8 cellular contexts compared by ENCODE assay signal in the genomic region with DNA sequence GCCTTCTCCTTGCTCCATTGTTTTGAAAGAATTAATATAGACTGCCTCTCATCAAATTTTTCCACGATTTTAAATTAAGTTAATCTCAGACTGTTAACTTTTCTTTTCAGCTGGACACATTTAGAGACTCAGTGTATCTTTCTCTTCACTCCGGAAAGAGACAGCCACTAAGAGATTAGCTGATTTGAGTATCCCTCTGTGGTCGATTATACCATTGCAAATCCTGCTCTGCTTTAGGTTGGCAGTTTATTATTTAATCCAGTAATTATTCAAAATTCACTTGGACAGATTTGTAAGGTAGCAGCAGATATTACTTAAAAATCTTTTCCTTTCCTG. TPM values are rescaled to one million over a fixed set of nuclear protein-coding genes. Genes with fewer than 3 reads are reported as not detected.
DNase-seq lines count a peak whose midpoint lies in the region; ATAC-seq and TF ChIP-seq lines count a peak whose summit lies in the region.

No MANE protein-coding gene starts in this region.

- no peak for ATAC-seq in naive thymus-derived CD4-positive, alpha-beta T cell
- ATAC-seq in HG03097 (IDR thresholded peaks at IDR 0.05; ENCODE audit: low FRiP score, unreplicated experiment) (no peak), HG03280 (IDR thresholded peaks at IDR 0.05; ENCODE audit: unreplicated experiment) (no peak)

- no peaks in the 10 kb centered on the region for H3K9me3 ChIP-seq in BE2C
- H3K9me3 ChIP-seq in naive thymus-derived CD4-positive, alpha-beta T cell (ENCODE audit: control insufficient read depth in 2 of 3, low read length in 3 of 3), result no peaks in the 10 kb centered on the region

- H3K4me3 ChIP-seq in BE2C (ENCODE audit: low read depth, low read length), result peak overlapping the region; percentile 95
- H3K4me3 ChIP-seq in Jurkat, Clone E6-1 (ENCODE audit: low read length), result peak overlapping the region; percentile 64
- H3K4me3 ChIP-seq in naive thymus-derived CD4-positive, alpha-beta T cell (ENCODE audit: low read length), result peak overlapping the region; percentile 67

- no peaks in the 10 kb centered on the region for H3K4me1 ChIP-seq in BE2C
- peaks cover 20 to 34% of the 10 kb centered on the region in 2 donors for H3K4me1 ChIP-seq in naive thymus-derived CD4-positive, alpha-beta T cell (ENCODE audit: control insufficient read depth in 2 of 2, insufficient read depth in 2 of 2, low read length in 2 of 2)

- peak overlapping the region; percentile 99 for H3K4me3 Mint-ChIP-seq in chondrocyte (ENCODE audit: unreplicated experiment)
- H3K4me3 Mint-ChIP-seq in naive thymus-derived CD4-positive, alpha-beta T cell, result peak overlapping the region; percentile 94 to 100 (median 100)

- peaks cover 26% of the 10 kb centered on the region for H3K4me1 Mint-ChIP-seq in chondrocyte (ENCODE audit: low read depth)
- H3K4me1 Mint-ChIP-seq in naive thymus-derived CD4-positive, alpha-beta T cell, result peaks cover 12 to 79% (median 64%) of the 10 kb centered on the region in 7 donors

- CTCF ChIA-PET in naive thymus-derived CD4-positive, alpha-beta T cell (lab: Charles Lee), result interaction anchor here (1.1 to 1.7 kb wide), 4 partner anchors 28 to 76 kb away, joined by 3 to 8 read pairs (median 4); a partner anchor contains a TSS

- H3K27me3 ChIP-seq in BE2C, result no peaks in the 10 kb centered on the region; the same call in 1 of the 2 replicates
- H3K27me3 ChIP-seq in naive thymus-derived CD4-positive, alpha-beta T cell (ENCODE audit: control insufficient read depth in 2 of 2, insufficient read depth in 2 of 2, low read length in 2 of 2), result no peaks in the 10 kb centered on the region

- intact Hi-C loops in naive thymus-derived CD4-positive, alpha-beta T cell (cut with micrococcal nuclease), result loop anchor here (1.0 to 5.0 kb wide), 10 partner anchors 26 to 1922 kb away; a partner anchor contains a TSS

- TF ChIP-seq CTCF in BE2C (IDR thresholded peaks at IDR 0.05; ENCODE audit: low read depth, low read length), result no peak
- no peak for TF ChIP-seq CTCF in chondrocyte (IDR thresholded peaks at IDR 0.05)

- POLR2A ChIA-PET in naive thymus-derived CD4-positive, alpha-beta T cell (lab: Charles Lee), result interaction anchor here (0.9 to 7.3 kb wide), 12 partner anchors 11 to 1921 kb away, joined by 3 to 134 read pairs (median 4); a partner anchor contains a TSS

- no peaks in the 10 kb centered on the region; the same call in 1 of the 2 replicates for H3K36me3 ChIP-seq in BE2C
- H3K36me3 ChIP-seq in naive thymus-derived CD4-positive, alpha-beta T cell (ENCODE audit: control insufficient read depth in 2 of 3, insufficient read depth in 3 of 3, low read length in 3 of 3), result peaks cover 0 to 11% (median 3%) of the 10 kb centered on the region in 3 experiments

- H3K9me3 Mint-ChIP-seq in chondrocyte (ENCODE audit: low read depth), result no peaks in the 10 kb centered on the region
- peaks cover 0 to 5% (median 0%) of the 10 kb centered on the region in 11 donors for H3K9me3 Mint-ChIP-seq in naive thymus-derived CD4-positive, alpha-beta T cell

- H3K27ac ChIP-seq in naive thymus-derived CD4-positive, alpha-beta T cell (ENCODE audit: low read depth, low read length), result peak overlapping the region; percentile 94

- peaks cover 3% of the 10 kb centered on the region for H3K36me3 Mint-ChIP-seq in chondrocyte (ENCODE audit: low read depth)
- peaks cover 3 to 12% (median 4%) of the 10 kb centered on the region in 5 donors for H3K36me3 Mint-ChIP-seq in naive thymus-derived CD4-positive, alpha-beta T cell

- peak overlapping the region; percentile 100 for H3K27ac Mint-ChIP-seq in chondrocyte (ENCODE audit: unreplicated experiment)
- H3K27ac Mint-ChIP-seq in naive thymus-derived CD4-positive, alpha-beta T cell, result peak overlapping the region; percentile 98 to 100 (median 100)

- no peaks in the 10 kb centered on the region for H3K27me3 Mint-ChIP-seq in chondrocyte (ENCODE audit: low read depth)
- H3K27me3 Mint-ChIP-seq in naive thymus-derived CD4-positive, alpha-beta T cell, result peaks cover 0 to 2% (median 0%) of the 10 kb centered on the region in 5 donors

- DNase-seq in BE2C (no peak), chondrocyte (ENCODE audit: low spot score) (no peak), NCI-H1436 treated with DMSO at 0.1 percent for 48 hours (lab: John Stamatoyannopoulos, UW) (no peak)
- no peak for DNase-seq in Jurkat, Clone E6-1 (ENCODE audit: low read depth, low spot score)
- DNase-seq in naive thymus-derived CD4-positive, alpha-beta T cell, result no peak
- DNase-seq in stimulated activated CD4-positive, alpha-beta T cell treated with anti-CD3 and anti-CD28 coated beads, Interleukin-12 subunit alpha, Interleukin-12 subunit beta, amount 100 ng/mL, for 4 hours, result no peak

RNA-seq across cellular contexts. Expression of a gene that starts 0.6 kb away (rescaled TPM):
- 24.8 TPM for polyA plus RNA-seq in BE2C (2012; ENCODE audit: insufficient read depth, insufficient read length, low read depth)
- 14.3 TPM for polyA plus RNA-seq in Jurkat, Clone E6-1 (2012; ENCODE audit: insufficient read depth, insufficient read length)
- total RNA-seq in chondrocyte, result 78.3 to 95.3 TPM (median 91.6 TPM) in 3 replicates
- 10 to 100 TPM; 26.7 to 51.2 (median 35.6) TPM for total RNA-seq in naive thymus-derived CD4-positive, alpha-beta T cell
- 10 to 100 TPM; 14.2 to 18.6 TPM for polyA plus RNA-seq in naive thymus-derived CD4-positive, alpha-beta T cell

RNA-seq across cellular contexts. Expression of a gene that starts 29.2 kb away (rescaled TPM):
- 0.29 TPM for polyA plus RNA-seq in BE2C (2012; ENCODE audit: insufficient read depth, insufficient read length, low read depth)
- 1.8 TPM for polyA plus RNA-seq in Jurkat, Clone E6-1 (2012; ENCODE audit: insufficient read depth, insufficient read length)
- 15.5 to 20.0 TPM (median 15.5 TPM) in 3 replicates for total RNA-seq in chondrocyte
- 1 to 10 TPM in 4 of 5 experiments, under 1 TPM in 1; 0.31 to 6.6 (median 4.2) TPM for total RNA-seq in naive thymus-derived CD4-positive, alpha-beta T cell
- polyA plus RNA-seq in naive thymus-derived CD4-positive, alpha-beta T cell, result 1 to 10 TPM; 4.2 to 4.3 TPM

RNA-seq across cellular contexts. Expression of a gene that starts 48.0 kb away (rescaled TPM):
- polyA plus RNA-seq in BE2C (2012; ENCODE audit: insufficient read depth, insufficient read length, low read depth), result 0.88 TPM
- 16.6 TPM for polyA plus RNA-seq in Jurkat, Clone E6-1 (2012; ENCODE audit: insufficient read depth, insufficient read length)
- 6.5 to 7.5 TPM (median 7.3 TPM) in 3 replicates for total RNA-seq in chondrocyte
- total RNA-seq in naive thymus-derived CD4-positive, alpha-beta T cell, result 10 to 100 TPM; 35.6 to 69.1 (median 52.7) TPM
- 10 to 100 TPM; 24.8 to 36.3 TPM for polyA plus RNA-seq in naive thymus-derived CD4-positive, alpha-beta T cell

RNA-seq across cellular contexts. Expression of a gene that starts 48.1 kb away (rescaled TPM):
- polyA plus RNA-seq in BE2C (2012; ENCODE audit: insufficient read depth, insufficient read length, low read depth), result 2.3 TPM
- 12.4 TPM for polyA plus RNA-seq in Jurkat, Clone E6-1 (2012; ENCODE audit: insufficient read depth, insufficient read length)
- 6.9 to 14.1 TPM (median 7.7 TPM) in 3 replicates for total RNA-seq in chondrocyte
- total RNA-seq in naive thymus-derived CD4-positive, alpha-beta T cell, result 10 to 100 TPM; 14.0 to 27.4 (median 23.2) TPM
- 10 to 100 TPM; 35.9 to 39.0 TPM for polyA plus RNA-seq in naive thymus-derived CD4-positive, alpha-beta T cell
